ENCODE assay signal across 18 cellular contexts in the genomic region with DNA sequence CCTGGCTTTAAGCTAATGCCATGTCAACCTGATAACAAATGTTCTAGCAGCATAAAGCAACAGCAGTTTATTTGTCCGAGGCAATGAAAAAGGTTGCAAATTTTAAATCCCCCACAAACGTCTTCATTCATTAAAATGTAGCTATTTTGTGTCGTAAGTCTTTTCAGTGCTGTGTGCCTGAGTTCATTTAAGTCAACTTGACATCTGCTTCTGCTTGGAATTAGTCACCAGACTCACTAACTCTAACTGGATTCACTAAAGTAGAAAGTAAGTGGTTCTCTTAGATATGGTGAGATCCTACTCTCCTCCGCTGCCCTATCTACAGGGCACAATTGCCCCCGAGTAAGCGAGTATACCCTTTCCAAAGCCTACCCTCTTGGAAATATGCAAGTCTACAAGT.
DNase-seq lines count a peak whose midpoint lies in the region; ATAC-seq, FAIRE-seq and TF ChIP-seq lines count a peak whose summit lies in the region.
"Had no signal": no experiment of that assay in that cellular context is flagged by ENCODE, and none has a peak within 500 bp of the region (broad histone marks: within the 10 kb centered on the region; RNA-seq: fewer than 3 reads in every experiment).

No MANE protein-coding gene starts in this region.

- 27% methylated on average over 6 of the region's 6 CpGs for WGBS in A549 (ENCODE audit: missing lambda C conversion rate)
- WGBS in smooth muscle cell (ENCODE audit: low lambda C conversion rate) = 64% methylated on average over 6 of the region's 6 CpGs

- TF ChIP-seq CTCF in A549 (IDR thresholded peaks at IDR 0.05) (no peak), WERI-Rb-1 (IDR thresholded peaks at IDR 0.05; ENCODE audit: low read depth, low read length) (no peak), smooth muscle cell (IDR thresholded peaks at IDR 0.05; ENCODE audit: borderline replicate concordance, insufficient read depth, poor library complexity, severe bottlenecking) (no peak)

- POLR2A ChIA-PET in A549 (lab: Yijun Ruan, JAX) = no interaction called here

- H3K27ac ChIP-seq in A549 (no peak overlapping the region), WERI-Rb-1 (no peak overlapping the region), smooth muscle cell (ENCODE audit: low read depth) (no peak overlapping the region)
- H3K27ac ChIP-seq: C4-2B, HL-60 had no signal

- H3K9me3 ChIP-seq in A549 (no peaks in the 10 kb centered on the region), WERI-Rb-1 (ENCODE audit: severe bottlenecking) (no peaks in the 10 kb centered on the region), smooth muscle cell (replicated peaks; ENCODE audit: low read depth) (no peaks in the 10 kb centered on the region)
- H3K9me3 ChIP-seq: Caco-2 had no signal

- no peak for TF ChIP-seq RAD21 in A549 (conservative IDR thresholded peaks at IDR 0.05 in 1 of 2, IDR thresholded peaks at IDR 0.05 in 1 of 2)

- no peaks in the 10 kb centered on the region for H3K79me2 ChIP-seq in smooth muscle cell (ENCODE audit: low read depth)

- H3K27me3 ChIP-seq in WERI-Rb-1 (ENCODE audit: insufficient read depth, low read depth, severe bottlenecking) = no peaks in the 10 kb centered on the region
- no peaks in the 10 kb centered on the region for H3K27me3 ChIP-seq in smooth muscle cell (ENCODE audit: low read depth)

- H3F3A ChIP-seq in smooth muscle cell (ENCODE audit: low read depth) = no peaks in the 10 kb centered on the region

- TF ChIP-seq POLR2A in A549 (IDR thresholded peaks at IDR 0.05; ENCODE audit: low read length) = no peak

- no peak for TF ChIP-seq EP300 in A549 (IDR thresholded peaks at IDR 0.05)

- H3K4me1 ChIP-seq in A549 = no peaks in the 10 kb centered on the region
- H3K4me1 ChIP-seq in smooth muscle cell (ENCODE audit: low read depth) = no peaks in the 10 kb centered on the region
- H3K4me1 ChIP-seq: Caco-2 had no signal

- H3K4me2 ChIP-seq in A549 (peak overlapping the region; percentile 36), smooth muscle cell (no peak overlapping the region)

- H2AFZ ChIP-seq in smooth muscle cell (ENCODE audit: low read depth) = peak overlapping the region; percentile 15

- DNase-seq in A549 (ENCODE audit: low read depth in 1 of 2, low spot score in 1 of 2) = no peak
- peak; percentile 57 for DNase-seq in ELR (ENCODE audit: low read depth)
- peak; percentile 25 for DNase-seq in WERI-Rb-1
- no peak for DNase-seq in smooth muscle cell (lab: John Stamatoyannopoulos, UW; ENCODE audit: unreplicated experiment)
- no peak for DNase-seq in HPDE6-E6E7 (ENCODE audit: extremely low spot score)
- DNase-seq: ACHN; Caco-2; CD4-positive, alpha-beta T cell; DMS79 treated with DMSO at 0.1 percent for 48 hours; H9; KBM-7 had no signal

- ATAC-seq in A549 (no peak), HG03439 (IDR thresholded peaks at IDR 0.05; ENCODE audit: unreplicated experiment) (no peak)
- ATAC-seq: GM12878, HepG2 had no signal

- FAIRE-seq in A549 (lab: Jason Lieb, UNC) = no peak
- FAIRE-seq: GM12878, GM19239, H1, HepG2 had no signal

- H3K4me3 ChIP-seq in A549 = no peak overlapping the region
- H3K4me3 ChIP-seq in WERI-Rb-1 (ENCODE audit: low read depth, low read length) = peak overlapping the region; percentile 11; the same call in 1 of the 2 replicates
- H3K4me3 ChIP-seq in smooth muscle cell = no peak overlapping the region
- H3K4me3 ChIP-seq: GM12878 had no signal

- CTCF ChIA-PET in A549 (lab: Yijun Ruan, JAX) = interaction anchor here (1.1 kb wide), 1 partner anchor 630 kb away, joined by 3 read pairs; no protein-coding TSS in a partner anchor

- H3K36me3 ChIP-seq in WERI-Rb-1 (no peaks in the 10 kb centered on the region), smooth muscle cell (ENCODE audit: low read depth) (no peaks in the 10 kb centered on the region)

- no peak overlapping the region for H3K9ac ChIP-seq in smooth muscle cell (ENCODE audit: low read depth)

- H4K20me1 ChIP-seq in smooth muscle cell (ENCODE audit: low read depth) = no peaks in the 10 kb centered on the region

TF ChIP-seq in A549, 52 proteins besides CTCF, POLR2A, EP300 and RAD21:
- TF ChIP-seq RFX5 (IDR thresholded peaks at IDR 0.05) = no peak
- TF ChIP-seq, protein P1, sequence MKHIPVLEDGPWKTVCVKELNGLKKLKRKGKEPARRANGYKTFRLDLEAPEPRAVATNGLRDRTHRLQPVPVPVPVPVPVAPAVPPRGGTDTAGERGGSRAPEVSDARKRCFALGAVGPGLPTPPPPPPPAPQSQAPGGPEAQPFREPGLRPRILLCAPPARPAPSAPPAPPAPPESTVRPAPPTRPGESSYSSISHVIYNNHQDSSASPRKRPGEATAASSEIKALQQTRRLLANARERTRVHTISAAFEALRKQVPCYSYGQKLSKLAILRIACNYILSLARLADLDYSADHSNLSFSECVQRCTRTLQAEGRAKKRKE (CRISPR knock-in tag; IDR thresholded peaks at IDR 0.05; ENCODE audit: low read depth) = no peak

Comparison
In these comparisons a context has a peak if more than half of its experiments do, and no peak if none do; other contexts are left out.
1. DNase-seq: peak in ELR (single experiment) and WERI-Rb-1 (single experiment); none in A549 (0 of 2), smooth muscle cell (single experiment) and HPDE6-E6E7 (single experiment).